Comparison of ENCODE assay signal across 14 cellular contexts in genomic region chr5:154866841-154867240, GRCh38. TPM values are rescaled to one million over a fixed set of nuclear protein-coding genes. Genes with fewer than 3 reads are reported as not detected.
A peak's percentile ranks its signal among the peaks of the same experiment; 100 is the strongest.
DNase-seq lines count a peak whose midpoint lies in the region; ATAC-seq and TF ChIP-seq lines count a peak whose summit lies in the region.
"Had no signal": no experiment of that assay in that cellular context is flagged by ENCODE, and none has a peak within 500 bp of the region (broad histone marks: within the 10 kb centered on the region; RNA-seq: fewer than 3 reads in every experiment).

No MANE protein-coding gene starts in this region.

- H3K4me1 ChIP-seq in CD4-positive, CD25-positive, alpha-beta regulatory T cell (ENCODE audit: control insufficient read depth, insufficient read depth, low read length, poor library complexity, severe bottlenecking) = peaks cover 16% of the 10 kb centered on the region
- peaks cover 6% of the 10 kb centered on the region for H3K4me1 ChIP-seq in fibroblast of lung (ENCODE audit: control insufficient read depth, extremely low read depth, insufficient read depth, low read length)

- CTCF ChIA-PET in CD4-positive, alpha-beta T cell (lab: Charles Lee) = no interaction called here

- H3K36me3 Mint-ChIP-seq in CD4-positive, CD25-positive, alpha-beta regulatory T cell = peaks cover 51% of the 10 kb centered on the region
- peaks cover 82% of the 10 kb centered on the region for H3K36me3 Mint-ChIP-seq in CD4-positive, alpha-beta T cell (ENCODE audit: low read depth)
- H3K36me3 Mint-ChIP-seq in activated naive CD8-positive, alpha-beta T cell treated with anti-CD3 and anti-CD28 coated beads for 36 hours = peaks cover 41% of the 10 kb centered on the region

- DNase-seq in CD4-positive, CD25-positive, alpha-beta regulatory T cell = no peak
- no peak for DNase-seq in CD4-positive, alpha-beta T cell
- no peak for DNase-seq in activated naive CD8-positive, alpha-beta T cell treated with anti-CD3 and anti-CD28 coated beads for 36 hours
- DNase-seq in fibroblast of lung (ENCODE audit: low read depth in 2 of 2) (peak; percentile 15 to 17), kidney tubule cell (ENCODE audit: low spot score) (no peak)
- DNase-seq in stimulated activated CD4-positive, alpha-beta T cell treated with anti-CD3 and anti-CD28 coated beads, Interleukin-15, amount 100 ng/mL, for 24 hours = no peak
- DNase-seq: GOT3, KG1, NCI-H1436, NCI-H2029, NCI-H2171, NCI-H446, NCI-H69 had no signal

- no peaks in the 10 kb centered on the region for H3K27me3 Mint-ChIP-seq in CD4-positive, CD25-positive, alpha-beta regulatory T cell
- no peaks in the 10 kb centered on the region for H3K27me3 Mint-ChIP-seq in CD4-positive, alpha-beta T cell
- no peaks in the 10 kb centered on the region for H3K27me3 Mint-ChIP-seq in activated naive CD8-positive, alpha-beta T cell treated with anti-CD3 and anti-CD28 coated beads for 36 hours

- H4K20me1 ChIP-seq in fibroblast of lung (ENCODE audit: control insufficient read depth, extremely low read depth, insufficient read depth, low read length) = no peaks in the 10 kb centered on the region

- no peak for TF ChIP-seq CTCF in CD4-positive, alpha-beta T cell (IDR thresholded peaks at IDR 0.05)
- TF ChIP-seq CTCF in fibroblast of lung (conservative IDR thresholded peaks at IDR 0.05 in 1 of 2, IDR thresholded peaks at IDR 0.05 in 1 of 2; ENCODE audit: low read depth in 1 of 2, low read length in 2 of 2) = no peak

- no peaks in the 10 kb centered on the region for H3K27me3 ChIP-seq in CD4-positive, CD25-positive, alpha-beta regulatory T cell (ENCODE audit: control insufficient read depth, insufficient read depth, low read length)
- H3K27me3 ChIP-seq in CD4-positive, alpha-beta T cell (ENCODE audit: control insufficient read depth, insufficient read depth, low read length) = no peaks in the 10 kb centered on the region
- no peaks in the 10 kb centered on the region for H3K27me3 ChIP-seq in fibroblast of lung (ENCODE audit: control insufficient read depth, insufficient read depth, low read length)

- H3K27ac Mint-ChIP-seq in CD4-positive, CD25-positive, alpha-beta regulatory T cell = peak overlapping the region in 2 of 3 donors; percentile 6 to 11
- H3K27ac Mint-ChIP-seq in CD4-positive, alpha-beta T cell = peak overlapping the region; percentile 10
- peak overlapping the region; percentile 38 for H3K27ac Mint-ChIP-seq in activated naive CD8-positive, alpha-beta T cell treated with anti-CD3 and anti-CD28 coated beads for 36 hours

- POLR2A ChIA-PET in CD4-positive, alpha-beta T cell (lab: Charles Lee) = interaction anchor here (2.2 kb wide), 1 partner anchor 9 kb away, joined by 9 read pairs; the partner anchor contains the start of gene CNOT8

- H3K9ac ChIP-seq in fibroblast of lung (ENCODE audit: insufficient read depth, low read length) = no peak overlapping the region

- H3K9me3 Mint-ChIP-seq in CD4-positive, CD25-positive, alpha-beta regulatory T cell = no peaks in the 10 kb centered on the region
- H3K9me3 Mint-ChIP-seq in CD4-positive, alpha-beta T cell = no peaks in the 10 kb centered on the region
- H3K9me3 Mint-ChIP-seq in activated naive CD8-positive, alpha-beta T cell treated with anti-CD3 and anti-CD28 coated beads for 36 hours = no peaks in the 10 kb centered on the region

- no peak overlapping the region for H3K27ac ChIP-seq in CD4-positive, CD25-positive, alpha-beta regulatory T cell (ENCODE audit: insufficient read depth, low read length, poor library complexity, severe bottlenecking)
- no peak overlapping the region for H3K27ac ChIP-seq in CD4-positive, alpha-beta T cell (ENCODE audit: low read depth, low read length)
- no peak overlapping the region for H3K27ac ChIP-seq in fibroblast of lung (ENCODE audit: insufficient read depth, low read length)

- no peak for ATAC-seq in CD4-positive, CD25-positive, alpha-beta regulatory T cell (ENCODE audit: low read depth in 2 of 2)
- ATAC-seq in CD4-positive, alpha-beta T cell (ENCODE audit: poor library complexity) = no peak
- no peak for ATAC-seq in HG03175 (IDR thresholded peaks at IDR 0.05; ENCODE audit: unreplicated experiment)

- H3K4me1 Mint-ChIP-seq in CD4-positive, CD25-positive, alpha-beta regulatory T cell = peaks cover 8 to 51% (median 36%) of the 10 kb centered on the region in 4 donors
- peaks cover 41% of the 10 kb centered on the region for H3K4me1 Mint-ChIP-seq in CD4-positive, alpha-beta T cell (ENCODE audit: low read depth)
- H3K4me1 Mint-ChIP-seq in activated naive CD8-positive, alpha-beta T cell treated with anti-CD3 and anti-CD28 coated beads for 36 hours = peaks cover 38% of the 10 kb centered on the region

- peaks cover 34% of the 10 kb centered on the region for H3K79me2 ChIP-seq in fibroblast of lung (ENCODE audit: control insufficient read depth, insufficient read depth, low read length)

- no peaks in the 10 kb centered on the region for H3K9me3 ChIP-seq in CD4-positive, CD25-positive, alpha-beta regulatory T cell (ENCODE audit: control insufficient read depth in 2 of 2, low read length in 2 of 2)
- no peaks in the 10 kb centered on the region for H3K9me3 ChIP-seq in CD4-positive, alpha-beta T cell (ENCODE audit: control insufficient read depth, low read length)
- H3K9me3 ChIP-seq in fibroblast of lung (ENCODE audit: control insufficient read depth, insufficient read depth, low read depth, low read length) = no peaks in the 10 kb centered on the region

- no peak overlapping the region for H3K4me3 Mint-ChIP-seq in CD4-positive, CD25-positive, alpha-beta regulatory T cell
- no peak overlapping the region for H3K4me3 Mint-ChIP-seq in CD4-positive, alpha-beta T cell
- H3K4me3 Mint-ChIP-seq in activated naive CD8-positive, alpha-beta T cell treated with anti-CD3 and anti-CD28 coated beads for 36 hours = no peak overlapping the region

- intact Hi-C loops in CD4-positive, alpha-beta T cell (cut with DNase I, micrococcal nuclease) = no loop called here

- no peak overlapping the region for H3K4me2 ChIP-seq in fibroblast of lung (ENCODE audit: extremely low read depth, insufficient read depth, low read length)

- no peak overlapping the region for H2AFZ ChIP-seq in fibroblast of lung (ENCODE audit: low read length)

- H3K4me3 ChIP-seq in CD4-positive, CD25-positive, alpha-beta regulatory T cell (ENCODE audit: low read depth, low read length) = no peak overlapping the region
- H3K4me3 ChIP-seq in fibroblast of lung (replicated peaks in 1 of 4; ENCODE audit: control extremely low read depth in 1 of 4, insufficient read depth in 1 of 4, low read depth in 3 of 4, low read length in 4 of 4) = no peak overlapping the region

- peaks cover 64% of the 10 kb centered on the region for H3K36me3 ChIP-seq in CD4-positive, CD25-positive, alpha-beta regulatory T cell (ENCODE audit: control insufficient read depth, insufficient read depth, low read length)
- peaks cover 9% of the 10 kb centered on the region for H3K36me3 ChIP-seq in fibroblast of lung (ENCODE audit: control insufficient read depth, insufficient read depth, low read length)

RNA-seq across cellular contexts. Expression of gene CNOT8, which starts 8.4 kb away (rescaled TPM):
- 121 TPM for total RNA-seq in CD4-positive, CD25-positive, alpha-beta regulatory T cell
- polyA plus RNA-seq in CD4-positive, CD25-positive, alpha-beta regulatory T cell = 100 to 1,000 TPM; 173 to 199 (median 184) TPM
- total RNA-seq in CD4-positive, alpha-beta T cell = 100 to 1,000 TPM; 125 to 133 TPM
- total RNA-seq in activated naive CD8-positive, alpha-beta T cell treated with anti-CD3 and anti-CD28 coated beads for 36 hours = 10 to 100 TPM; 53.7 to 53.9 TPM
- total RNA-seq in fibroblast of lung = 50.1 and 50.7 TPM in 2 replicates
- polyA plus RNA-seq in fibroblast of lung = 46.7 and 66.7 TPM in 2 replicates
- polyA plus RNA-seq in fibroblast of lung (2012) = 25.0 and 32.6 TPM in 2 replicates
- polyA minus RNA-seq in fibroblast of lung (ENCODE audit: low replicate concordance) = 15.3 and 16.7 TPM in 2 replicates

RNA-seq across cellular contexts. Expression of gene FAXDC2, which starts 16.4 kb away (rescaled TPM):
- total RNA-seq in CD4-positive, CD25-positive, alpha-beta regulatory T cell = 4.0 TPM
- under 1 TPM in 2 of 4 donors, not detected in 2; 0.21 to 0.40 TPM for polyA plus RNA-seq in CD4-positive, CD25-positive, alpha-beta regulatory T cell
- not detected for total RNA-seq in CD4-positive, alpha-beta T cell
- under 1 TPM in 1 of 2 experiments, not detected in 1; 0.08 TPM for total RNA-seq in activated naive CD8-positive, alpha-beta T cell treated with anti-CD3 and anti-CD28 coated beads for 36 hours
- total RNA-seq in fibroblast of lung = 11.3 and 20.6 TPM in 2 replicates
- polyA plus RNA-seq in fibroblast of lung = 5.9 and 11.9 TPM in 2 replicates
- 5.3 and 9.5 TPM in 2 replicates for polyA plus RNA-seq in fibroblast of lung (2012)
- polyA minus RNA-seq in fibroblast of lung (ENCODE audit: low replicate concordance) = 8.9 and 23.4 TPM in 2 replicates

Comparison
In these comparisons a context has a peak if more than half of its experiments do, and no peak if none do; other contexts are left out.
1. DNase-seq: peak in fibroblast of lung (2 of 2); none in CD4-positive, CD25-positive, alpha-beta regulatory T cell (0 of 3), CD4-positive, alpha-beta T cell (0 of 10), activated naive CD8-positive, alpha-beta T cell treated with anti-CD3 and anti-CD28 coated beads for 36 hours (single experiment), stimulated activated CD4-positive, alpha-beta T cell treated with anti-CD3 and anti-CD28 coated beads, Interleukin-15, amount 100 ng/mL, for 24 hours (single experiment) and kidney tubule cell (single experiment).
2. Peak in every context shown above with its lines, with median percentiles within 50 percentile points of each other: H3K27ac Mint-ChIP-seq.